ENCODE assay signal across 1 cellular context in the genomic region with DNA sequence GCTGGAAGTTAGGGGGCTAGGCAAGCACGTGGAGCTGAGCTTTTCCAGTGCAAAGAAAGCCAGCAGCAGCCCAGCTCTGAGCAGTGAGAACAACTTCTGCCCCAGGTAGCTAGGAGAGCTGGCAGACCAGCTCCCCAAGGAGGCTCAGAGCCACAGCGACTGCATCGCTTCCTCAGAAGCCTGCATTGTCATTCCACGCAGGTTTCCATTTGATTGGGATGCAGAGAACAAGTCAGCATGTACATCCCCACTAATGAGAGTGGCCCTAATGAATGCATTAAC.
TF ChIP-seq lines count a peak whose summit lies in the region.

No MANE protein-coding gene starts in this region.

TF ChIP-seq in H1, 55 proteins besides CTCF, POLR2A, EP300 and RAD21 (continued from another document):
- TF ChIP-seq POU5F1 (IDR thresholded peaks at IDR 0.05; ENCODE audit: low read depth, low read length): no peak
- TF ChIP-seq RXRA (IDR thresholded peaks at IDR 0.05; ENCODE audit: insufficient read depth, low read depth, low read length): no peak
- TF ChIP-seq, protein P1, sequence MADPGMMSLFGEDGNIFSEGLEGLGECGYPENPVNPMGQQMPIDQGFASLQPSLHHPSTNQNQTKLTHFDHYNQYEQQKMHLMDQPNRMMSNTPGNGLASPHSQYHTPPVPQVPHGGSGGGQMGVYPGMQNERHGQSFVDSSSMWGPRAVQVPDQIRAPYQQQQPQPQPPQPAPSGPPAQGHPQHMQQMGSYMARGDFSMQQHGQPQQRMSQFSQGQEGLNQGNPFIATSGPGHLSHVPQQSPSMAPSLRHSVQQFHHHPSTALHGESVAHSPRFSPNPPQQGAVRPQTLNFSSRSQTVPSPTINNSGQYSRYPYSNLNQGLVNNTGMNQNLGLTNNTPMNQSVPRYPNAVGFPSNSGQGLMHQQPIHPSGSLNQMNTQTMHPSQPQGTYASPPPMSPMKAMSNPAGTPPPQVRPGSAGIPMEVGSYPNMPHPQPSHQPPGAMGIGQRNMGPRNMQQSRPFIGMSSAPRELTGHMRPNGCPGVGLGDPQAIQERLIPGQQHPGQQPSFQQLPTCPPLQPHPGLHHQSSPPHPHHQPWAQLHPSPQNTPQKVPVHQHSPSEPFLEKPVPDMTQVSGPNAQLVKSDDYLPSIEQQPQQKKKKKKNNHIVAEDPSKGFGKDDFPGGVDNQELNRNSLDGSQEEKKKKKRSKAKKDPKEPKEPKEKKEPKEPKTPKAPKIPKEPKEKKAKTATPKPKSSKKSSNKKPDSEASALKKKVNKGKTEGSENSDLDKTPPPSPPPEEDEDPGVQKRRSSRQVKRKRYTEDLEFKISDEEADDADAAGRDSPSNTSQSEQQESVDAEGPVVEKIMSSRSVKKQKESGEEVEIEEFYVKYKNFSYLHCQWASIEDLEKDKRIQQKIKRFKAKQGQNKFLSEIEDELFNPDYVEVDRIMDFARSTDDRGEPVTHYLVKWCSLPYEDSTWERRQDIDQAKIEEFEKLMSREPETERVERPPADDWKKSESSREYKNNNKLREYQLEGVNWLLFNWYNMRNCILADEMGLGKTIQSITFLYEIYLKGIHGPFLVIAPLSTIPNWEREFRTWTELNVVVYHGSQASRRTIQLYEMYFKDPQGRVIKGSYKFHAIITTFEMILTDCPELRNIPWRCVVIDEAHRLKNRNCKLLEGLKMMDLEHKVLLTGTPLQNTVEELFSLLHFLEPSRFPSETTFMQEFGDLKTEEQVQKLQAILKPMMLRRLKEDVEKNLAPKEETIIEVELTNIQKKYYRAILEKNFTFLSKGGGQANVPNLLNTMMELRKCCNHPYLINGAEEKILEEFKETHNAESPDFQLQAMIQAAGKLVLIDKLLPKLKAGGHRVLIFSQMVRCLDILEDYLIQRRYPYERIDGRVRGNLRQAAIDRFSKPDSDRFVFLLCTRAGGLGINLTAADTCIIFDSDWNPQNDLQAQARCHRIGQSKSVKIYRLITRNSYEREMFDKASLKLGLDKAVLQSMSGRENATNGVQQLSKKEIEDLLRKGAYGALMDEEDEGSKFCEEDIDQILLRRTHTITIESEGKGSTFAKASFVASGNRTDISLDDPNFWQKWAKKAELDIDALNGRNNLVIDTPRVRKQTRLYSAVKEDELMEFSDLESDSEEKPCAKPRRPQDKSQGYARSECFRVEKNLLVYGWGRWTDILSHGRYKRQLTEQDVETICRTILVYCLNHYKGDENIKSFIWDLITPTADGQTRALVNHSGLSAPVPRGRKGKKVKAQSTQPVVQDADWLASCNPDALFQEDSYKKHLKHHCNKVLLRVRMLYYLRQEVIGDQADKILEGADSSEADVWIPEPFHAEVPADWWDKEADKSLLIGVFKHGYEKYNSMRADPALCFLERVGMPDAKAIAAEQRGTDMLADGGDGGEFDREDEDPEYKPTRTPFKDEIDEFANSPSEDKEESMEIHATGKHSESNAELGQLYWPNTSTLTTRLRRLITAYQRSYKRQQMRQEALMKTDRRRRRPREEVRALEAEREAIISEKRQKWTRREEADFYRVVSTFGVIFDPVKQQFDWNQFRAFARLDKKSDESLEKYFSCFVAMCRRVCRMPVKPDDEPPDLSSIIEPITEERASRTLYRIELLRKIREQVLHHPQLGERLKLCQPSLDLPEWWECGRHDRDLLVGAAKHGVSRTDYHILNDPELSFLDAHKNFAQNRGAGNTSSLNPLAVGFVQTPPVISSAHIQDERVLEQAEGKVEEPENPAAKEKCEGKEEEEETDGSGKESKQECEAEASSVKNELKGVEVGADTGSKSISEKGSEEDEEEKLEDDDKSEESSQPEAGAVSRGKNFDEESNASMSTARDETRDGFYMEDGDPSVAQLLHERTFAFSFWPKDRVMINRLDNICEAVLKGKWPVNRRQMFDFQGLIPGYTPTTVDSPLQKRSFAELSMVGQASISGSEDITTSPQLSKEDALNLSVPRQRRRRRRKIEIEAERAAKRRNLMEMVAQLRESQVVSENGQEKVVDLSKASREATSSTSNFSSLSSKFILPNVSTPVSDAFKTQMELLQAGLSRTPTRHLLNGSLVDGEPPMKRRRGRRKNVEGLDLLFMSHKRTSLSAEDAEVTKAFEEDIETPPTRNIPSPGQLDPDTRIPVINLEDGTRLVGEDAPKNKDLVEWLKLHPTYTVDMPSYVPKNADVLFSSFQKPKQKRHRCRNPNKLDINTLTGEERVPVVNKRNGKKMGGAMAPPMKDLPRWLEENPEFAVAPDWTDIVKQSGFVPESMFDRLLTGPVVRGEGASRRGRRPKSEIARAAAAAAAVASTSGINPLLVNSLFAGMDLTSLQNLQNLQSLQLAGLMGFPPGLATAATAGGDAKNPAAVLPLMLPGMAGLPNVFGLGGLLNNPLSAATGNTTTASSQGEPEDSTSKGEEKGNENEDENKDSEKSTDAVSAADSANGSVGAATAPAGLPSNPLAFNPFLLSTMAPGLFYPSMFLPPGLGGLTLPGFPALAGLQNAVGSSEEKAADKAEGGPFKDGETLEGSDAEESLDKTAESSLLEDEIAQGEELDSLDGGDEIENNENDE (IDR thresholded peaks at IDR 0.05; ENCODE audit: insufficient replicate concordance, low read length): no peak
- TF ChIP-seq, protein P2, sequence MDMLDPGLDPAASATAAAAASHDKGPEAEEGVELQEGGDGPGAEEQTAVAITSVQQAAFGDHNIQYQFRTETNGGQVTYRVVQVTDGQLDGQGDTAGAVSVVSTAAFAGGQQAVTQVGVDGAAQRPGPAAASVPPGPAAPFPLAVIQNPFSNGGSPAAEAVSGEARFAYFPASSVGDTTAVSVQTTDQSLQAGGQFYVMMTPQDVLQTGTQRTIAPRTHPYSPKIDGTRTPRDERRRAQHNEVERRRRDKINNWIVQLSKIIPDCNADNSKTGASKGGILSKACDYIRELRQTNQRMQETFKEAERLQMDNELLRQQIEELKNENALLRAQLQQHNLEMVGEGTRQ (IDR thresholded peaks at IDR 0.05; ENCODE audit: low read length): no peak
- no peak for TF ChIP-seq HDAC2 (IDR thresholded peaks at IDR 0.05; ENCODE audit: borderline replicate concordance in 1 of 2, low read depth in 2 of 2, low read length in 2 of 2)
- no peak for TF ChIP-seq TCF12 (IDR thresholded peaks at IDR 0.05; ENCODE audit: low read depth, low read length)
- TF ChIP-seq KDM4A (IDR thresholded peaks at IDR 0.05; ENCODE audit: low read depth, low read length, severe bottlenecking): no peak
- no peak for TF ChIP-seq BACH1 (IDR thresholded peaks at IDR 0.05; ENCODE audit: low read length)
- TF ChIP-seq CBX8 (IDR thresholded peaks at IDR 0.05; ENCODE audit: borderline replicate concordance, low read depth, low read length): no peak
- TF ChIP-seq SP4 (IDR thresholded peaks at IDR 0.05; ENCODE audit: low read length): no peak
- no peak for TF ChIP-seq CBX5 (IDR thresholded peaks at IDR 0.05; ENCODE audit: low read depth, low read length)
TF ChIP-seq in H1: peak in this region for 0.
